Comparison of ENCODE assay signal across 32 cellular contexts in the genomic region with DNA sequence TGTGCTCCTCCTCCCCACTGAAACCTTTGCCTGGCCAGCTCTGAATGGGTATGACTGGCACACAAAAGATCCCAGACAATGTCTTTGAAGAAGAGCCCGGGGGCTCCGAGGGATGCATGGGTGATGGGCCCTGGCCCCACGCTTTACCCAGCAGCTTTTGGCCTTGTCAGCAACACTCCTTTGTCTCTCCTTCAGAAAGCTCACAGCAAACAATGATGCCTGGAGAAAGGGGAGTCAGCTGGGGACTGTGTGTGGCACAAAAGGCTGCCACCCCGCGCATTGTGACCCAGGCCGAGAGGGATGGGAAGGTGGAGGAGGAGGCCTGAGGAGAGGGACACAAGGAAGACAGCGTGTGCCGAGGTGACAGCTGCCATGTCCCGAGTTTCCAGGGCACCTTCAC.
"Had no signal": no experiment of that assay in that cellular context is flagged by ENCODE, and none has a peak within 500 bp of the region (broad histone marks: within the 10 kb centered on the region; RNA-seq: fewer than 3 reads in every experiment).

No MANE protein-coding gene starts in this region.

- H3K27ac ChIP-seq: ascending aorta, SJCRH30, SK-N-MC had no signal

- H3K27ac Mint-ChIP-seq: activated CD4-positive, alpha-beta memory T cell treated with anti-CD3 and anti-CD28 coated beads, Interleukin-2, amount 10 ng/mL, durations not matched to agents 7 days and 5 days; activated CD8-positive, alpha-beta memory T cell treated with anti-CD3 and anti-CD28 coated beads, Interleukin-2, amount 10 ng/mL, durations not matched to agents 7 days and 5 days; activated naive CD4-positive, alpha-beta T cell treated with anti-CD3 and anti-CD28 coated beads, Interleukin-2, amount 10 ng/mL, durations not matched to agents 7 days and 5 days; activated naive CD8-positive, alpha-beta T cell treated with anti-CD3 and anti-CD28 coated beads, Interleukin-2, amount 10 ng/mL, durations not matched to agents 7 days and 5 days; T-helper 1 cell treated with Interleukin-12 subunit alpha and Interleukin-12 subunit beta and Interleukin-4 antibody, amounts not matched to agents 30 μg/mL and 1 μg/mL, for 36 hours; T-helper 2 cell treated with Interferon-gamma antibody and Interleukin-4, amounts not matched to agents 5 μg/mL and 100 μg/mL, for 36 hours; WTC11 had no signal

- H3K27me3 ChIP-seq: ascending aorta, SJCRH30 had no signal

- DNase-seq: activated CD4-positive, alpha-beta memory T cell treated with anti-CD3 and anti-CD28 coated beads, Interleukin-2, amount 10 ng/mL, durations not matched to agents 7 days and 5 days; activated CD4-positive, alpha-beta T cell treated with anti-CD3 and anti-CD28 coated beads for 48 hours; activated CD8-positive, alpha-beta memory T cell treated with anti-CD3 and anti-CD28 coated beads for 24 hours; activated CD8-positive, alpha-beta memory T cell treated with anti-CD3 and anti-CD28 coated beads, Interleukin-2, amount 10 ng/mL, durations not matched to agents 7 days and 5 days; activated CD8-positive, alpha-beta memory T cell treated with anti-CD3 and anti-CD28 coated beads, Interleukin-2, amount 50 U/mL, for 48 hours; activated effector memory CD4-positive, alpha-beta T cell treated with Interleukin-2 at 50 U/mL for 16 hours; activated naive CD4-positive, alpha-beta T cell treated with anti-CD3 and anti-CD28 coated beads, Interleukin-2, amount 10 ng/mL, durations not matched to agents 7 days and 5 days; activated naive CD8-positive, alpha-beta T cell treated with anti-CD3 and anti-CD28 coated beads, Interleukin-2, amount 10 ng/mL, durations not matched to agents 7 days and 5 days; activated T-cell treated with anti-CD3 and anti-CD28 coated beads, Interleukin-2, amount 50 U/mL, for 48 hours; amygdala; caudate nucleus; cerebellar nuclear complex; Kasumi-1; KG1; MM.1S; MV-4-11; NCI-H1092; NCI-H1436 treated with DMSO at 0.1 percent for 48 hours; NCI-H1694 treated with DMSO at 0.1 percent for 48 hours; NCI-H2029; NCI-H2171 treated with DMSO at 0.1 percent for 48 hours; NCI-H345; NCI-H524 treated with DMSO at 0.1 percent for 48 hours; SHP77; SJCRH30 had no signal

- H3K4me1 Mint-ChIP-seq: activated CD4-positive, alpha-beta memory T cell treated with anti-CD3 and anti-CD28 coated beads, Interleukin-2, amount 10 ng/mL, durations not matched to agents 7 days and 5 days; activated CD8-positive, alpha-beta memory T cell treated with anti-CD3 and anti-CD28 coated beads, Interleukin-2, amount 10 ng/mL, durations not matched to agents 7 days and 5 days; activated naive CD4-positive, alpha-beta T cell treated with anti-CD3 and anti-CD28 coated beads, Interleukin-2, amount 10 ng/mL, durations not matched to agents 7 days and 5 days had no signal

- H3K9me3 Mint-ChIP-seq: activated CD4-positive, alpha-beta memory T cell treated with anti-CD3 and anti-CD28 coated beads, Interleukin-2, amount 10 ng/mL, durations not matched to agents 7 days and 5 days; activated naive CD4-positive, alpha-beta T cell treated with anti-CD3 and anti-CD28 coated beads, Interleukin-2, amount 10 ng/mL, durations not matched to agents 7 days and 5 days; activated naive CD8-positive, alpha-beta T cell treated with anti-CD3 and anti-CD28 coated beads, Interleukin-2, amount 10 ng/mL, durations not matched to agents 7 days and 5 days; T-helper 1 cell treated with Interleukin-12 subunit alpha and Interleukin-12 subunit beta and Interleukin-4 antibody, amounts not matched to agents 30 μg/mL and 1 μg/mL, for 36 hours; T-helper 2 cell treated with Interferon-gamma antibody and Interleukin-4, amounts not matched to agents 5 μg/mL and 100 μg/mL, for 36 hours; WTC11 had no signal

- H3K4me3 ChIP-seq: ascending aorta, SJCRH30, SK-N-MC had no signal

- H3K36me3 Mint-ChIP-seq: activated CD8-positive, alpha-beta memory T cell treated with anti-CD3 and anti-CD28 coated beads, Interleukin-2, amount 10 ng/mL, durations not matched to agents 7 days and 5 days; activated naive CD4-positive, alpha-beta T cell treated with anti-CD3 and anti-CD28 coated beads, Interleukin-2, amount 10 ng/mL, durations not matched to agents 7 days and 5 days; activated naive CD8-positive, alpha-beta T cell treated with anti-CD3 and anti-CD28 coated beads, Interleukin-2, amount 10 ng/mL, durations not matched to agents 7 days and 5 days; WTC11 had no signal

- H3K9me3 ChIP-seq: ascending aorta, SJCRH30 had no signal

- ATAC-seq: activated CD4-positive, CD25-positive, alpha-beta regulatory T cell treated with anti-CD3 and anti-CD28 coated beads, Interleukin-2, amount 50 U/mL, for 24 hours; activated CD8-positive, alpha-beta memory T cell treated with anti-CD3 and anti-CD28 coated beads, Interleukin-2, amount 10 ng/mL, durations not matched to agents 7 days and 5 days; Panc1; WTC11 had no signal

- H3K4me3 Mint-ChIP-seq: activated CD4-positive, alpha-beta memory T cell treated with anti-CD3 and anti-CD28 coated beads, Interleukin-2, amount 10 ng/mL, durations not matched to agents 7 days and 5 days; activated CD8-positive, alpha-beta memory T cell treated with anti-CD3 and anti-CD28 coated beads, Interleukin-2, amount 10 ng/mL, durations not matched to agents 7 days and 5 days; activated naive CD4-positive, alpha-beta T cell treated with anti-CD3 and anti-CD28 coated beads, Interleukin-2, amount 10 ng/mL, durations not matched to agents 7 days and 5 days; activated naive CD8-positive, alpha-beta T cell treated with anti-CD3 and anti-CD28 coated beads, Interleukin-2, amount 10 ng/mL, durations not matched to agents 7 days and 5 days; T-helper 1 cell treated with Interleukin-12 subunit alpha and Interleukin-12 subunit beta and Interleukin-4 antibody, amounts not matched to agents 30 μg/mL and 1 μg/mL, for 36 hours; T-helper 2 cell treated with Interferon-gamma antibody and Interleukin-4, amounts not matched to agents 5 μg/mL and 100 μg/mL, for 36 hours; WTC11 had no signal
